Comparison of ENCODE assay signal across 22 cellular contexts in genomic region chr20:48685300-48685699, GRCh38.
DNase-seq lines count a peak whose midpoint lies in the region; ATAC-seq and TF ChIP-seq lines count a peak whose summit lies in the region.
"Had no signal": no experiment of that assay in that cellular context is flagged by ENCODE, and none has a peak within 500 bp of the region (broad histone marks: within the 10 kb centered on the region; RNA-seq: fewer than 3 reads in every experiment).

No MANE protein-coding gene starts in this region.

- intact Hi-C loops in left cardiac atrium (cut with DNase I): loop anchor here (5.0 to 10.0 kb wide), 2 partner anchors 112 to 130 kb away; no protein-coding TSS in a partner anchor

- no peaks in the 10 kb centered on the region for H3K36me3 ChIP-seq in cardiac muscle cell
- H3K36me3 ChIP-seq: uterus had no signal

- H3K27ac Mint-ChIP-seq in naive thymus-derived CD8-positive, alpha-beta T cell: peak overlapping the region in 7 of 10 donors; percentile 13 to 87 (median 81)

- no peaks in the 10 kb centered on the region for H3K9me3 ChIP-seq in cardiac muscle cell (ENCODE audit: low read depth)
- H3K9me3 ChIP-seq: body of pancreas, heart right ventricle, left ventricle myocardium inferior, uterus had no signal

- TF ChIP-seq CTCF in cardiac muscle cell (IDR thresholded peaks at IDR 0.05; ENCODE audit: low read depth, low read length): no peak
- no peak for TF ChIP-seq CTCF in coronary artery (IDR thresholded peaks at IDR 0.05)

- H3K4me1 ChIP-seq in cardiac muscle cell (ENCODE audit: low read depth): peaks cover 35% of the 10 kb centered on the region

- ATAC-seq in left cardiac atrium: no peak
- ATAC-seq in naive thymus-derived CD8-positive, alpha-beta T cell: no peak
- ATAC-seq: body of pancreas, heart right ventricle, PC-3 had no signal

- no peaks in the 10 kb centered on the region for H3K27me3 Mint-ChIP-seq in naive thymus-derived CD8-positive, alpha-beta T cell
- H3K27me3 Mint-ChIP-seq: activated naive CD4-positive, alpha-beta T cell treated with anti-CD3 and anti-CD28 coated beads, Interleukin-2, amount 50 U/mL, for 24 hours had no signal

- H3K27me3 ChIP-seq in cardiac muscle cell: no peaks in the 10 kb centered on the region
- H3K27me3 ChIP-seq: body of pancreas, heart right ventricle, uterus had no signal

- H3K4me1 Mint-ChIP-seq in naive thymus-derived CD8-positive, alpha-beta T cell: peaks cover 20 to 32% (median 25%) of the 10 kb centered on the region in 4 donors

- POLR2A ChIA-PET in naive thymus-derived CD8-positive, alpha-beta T cell (lab: Charles Lee): no interaction called here

- peak overlapping the region; percentile 16 for H3K27ac ChIP-seq in cardiac muscle cell
- peak overlapping the region; percentile 61 to 87 for H3K27ac ChIP-seq in coronary artery
- H3K27ac ChIP-seq: body of pancreas had no signal

- no peak overlapping the region for H3K4me3 ChIP-seq in cardiac muscle cell
- H3K4me3 ChIP-seq in coronary artery: no peak overlapping the region
- H3K4me3 ChIP-seq: body of pancreas, heart right ventricle, left ventricle myocardium inferior, uterus had no signal

- H3K4me3 Mint-ChIP-seq in naive thymus-derived CD8-positive, alpha-beta T cell: no peak overlapping the region
- H3K4me3 Mint-ChIP-seq: activated naive CD4-positive, alpha-beta T cell treated with anti-CD3 and anti-CD28 coated beads, Interleukin-2, amount 50 U/mL, for 24 hours had no signal

- no peaks in the 10 kb centered on the region for H3K9me3 Mint-ChIP-seq in naive thymus-derived CD8-positive, alpha-beta T cell
- H3K9me3 Mint-ChIP-seq: activated naive CD4-positive, alpha-beta T cell treated with anti-CD3 and anti-CD28 coated beads, Interleukin-2, amount 50 U/mL, for 24 hours had no signal

- H3K36me3 Mint-ChIP-seq in naive thymus-derived CD8-positive, alpha-beta T cell: peaks cover 0 to 62% (median 14%) of the 10 kb centered on the region in 3 donors
- H3K36me3 Mint-ChIP-seq: activated naive CD4-positive, alpha-beta T cell treated with anti-CD3 and anti-CD28 coated beads, Interleukin-2, amount 50 U/mL, for 24 hours had no signal

- DNase-seq in cardiac muscle cell (ENCODE audit: low read depth in 1 of 2, low spot score in 1 of 2): no peak
- no peak for DNase-seq in left cardiac atrium
- no peak for DNase-seq in coronary artery (ENCODE audit: low spot score)
- no peak for DNase-seq in naive thymus-derived CD8-positive, alpha-beta T cell
- no peak for DNase-seq in H4 (ENCODE audit: low spot score)
- DNase-seq in Ammon's horn (ENCODE audit: low spot score): no peak
- no peak for DNase-seq in OCI-M2 (lab: John Stamatoyannopoulos, UW; ENCODE audit: unreplicated experiment)
- DNase-seq in GM03348 (ENCODE audit: low spot score): no peak
- DNase-seq: ACHN; activated CD4-positive, alpha-beta T cell treated with anti-CD3 and anti-CD28 coated beads, Interleukin-2, amount 50 U/mL, for 48 hours; body of pancreas; GDM1; heart right ventricle; left ventricle myocardium inferior; NCI-H1417 treated with DMSO at 0.1 percent for 48 hours; NCI-H2171; NCI-H774; PC-3; SHP77; T-helper 1 cell; uterus had no signal
